In the genomic region with DNA sequence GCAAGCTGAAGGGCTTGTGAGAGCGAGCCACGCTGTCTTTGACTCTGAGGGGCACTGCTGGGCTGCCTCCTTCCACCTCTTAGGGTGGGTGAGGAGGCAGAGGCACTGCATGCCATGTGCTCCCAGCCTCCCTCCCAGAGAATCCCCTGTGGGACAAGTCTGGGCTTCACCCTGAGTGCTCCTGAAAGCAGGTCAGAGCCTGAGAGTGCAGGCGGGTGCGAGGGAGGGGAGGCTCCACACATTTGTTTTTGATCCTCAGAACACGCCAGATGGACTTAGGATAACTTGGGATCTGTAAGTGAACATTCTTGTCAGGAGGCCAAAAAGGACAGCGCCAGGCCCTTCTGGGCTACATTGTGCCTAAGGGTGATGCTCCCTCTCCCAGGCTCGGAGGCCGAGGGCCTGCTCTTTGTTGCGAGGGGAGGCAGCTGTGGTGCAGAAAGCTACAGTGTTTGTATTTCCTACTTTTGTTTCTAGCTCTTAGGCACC, we compare ENCODE assay signal across 1 cellular context.
TF ChIP-seq lines count a peak whose summit lies in the region.

No MANE protein-coding gene starts in this region.

TF ChIP-seq in HepG2, 621 proteins besides CTCF, POLR2A, EP300 and RAD21 (continued from another document):
- TF ChIP-seq, protein P1, sequence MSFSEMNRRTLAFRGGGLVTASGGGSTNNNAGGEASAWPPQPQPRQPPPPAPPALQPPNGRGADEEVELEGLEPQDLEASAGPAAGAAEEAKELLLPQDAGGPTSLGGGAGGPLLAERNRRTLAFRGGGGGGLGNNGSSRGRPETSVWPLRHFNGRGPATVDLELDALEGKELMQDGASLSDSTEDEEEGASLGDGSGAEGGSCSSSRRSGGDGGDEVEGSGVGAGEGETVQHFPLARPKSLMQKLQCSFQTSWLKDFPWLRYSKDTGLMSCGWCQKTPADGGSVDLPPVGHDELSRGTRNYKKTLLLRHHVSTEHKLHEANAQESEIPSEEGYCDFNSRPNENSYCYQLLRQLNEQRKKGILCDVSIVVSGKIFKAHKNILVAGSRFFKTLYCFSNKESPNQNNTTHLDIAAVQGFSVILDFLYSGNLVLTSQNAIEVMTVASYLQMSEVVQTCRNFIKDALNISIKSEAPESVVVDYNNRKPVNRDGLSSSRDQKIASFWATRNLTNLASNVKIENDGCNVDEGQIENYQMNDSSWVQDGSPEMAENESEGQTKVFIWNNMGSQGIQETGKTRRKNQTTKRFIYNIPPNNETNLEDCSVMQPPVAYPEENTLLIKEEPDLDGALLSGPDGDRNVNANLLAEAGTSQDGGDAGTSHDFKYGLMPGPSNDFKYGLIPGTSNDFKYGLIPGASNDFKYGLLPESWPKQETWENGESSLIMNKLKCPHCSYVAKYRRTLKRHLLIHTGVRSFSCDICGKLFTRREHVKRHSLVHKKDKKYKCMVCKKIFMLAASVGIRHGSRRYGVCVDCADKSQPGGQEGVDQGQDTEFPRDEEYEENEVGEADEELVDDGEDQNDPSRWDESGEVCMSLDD (CRISPR knock-in tag; IDR thresholded peaks at IDR 0.05; ENCODE audit: borderline replicate concordance) = no peak
- TF ChIP-seq NFIB (CRISPR knock-in tag; IDR thresholded peaks at IDR 0.05; ENCODE audit: borderline replicate concordance) (no peak), SRSF9 (IDR thresholded peaks at IDR 0.05; ENCODE audit: borderline replicate concordance, insufficient read depth, low read depth, low read length, poor library complexity, severe bottlenecking) (no peak), BORCS8-MEF2B (CRISPR knock-in tag; IDR thresholded peaks at IDR 0.05) (no peak), ZNF7 (CRISPR knock-in tag; IDR thresholded peaks at IDR 0.05) (peak; percentile 71; the same call in 1 of the 2 replicates)
